8 cellular contexts compared by ENCODE assay signal in genomic region chr11:78022397-78023396, GRCh38. TPM values are rescaled to one million over a fixed set of nuclear protein-coding genes. Genes with fewer than 3 reads are reported as not detected.
DNase-seq lines count a peak whose midpoint lies in the region; ATAC-seq and TF ChIP-seq lines count a peak whose summit lies in the region.

TSS of gene KCTD14 (minus strand) at chr11:78023276. CDS start at chr11:78023249, 27 bp downstream.

- DNase-seq in HT-29 (ENCODE audit: low spot score), result peak; percentile 57
- DNase-seq in right atrium auricular region (ENCODE audit: low spot score), result no peak
- no peak for DNase-seq in OCI-M2 (lab: John Stamatoyannopoulos, UW; ENCODE audit: unreplicated experiment)
- no peak for DNase-seq in activated CD4-positive, alpha-beta T cell treated with anti-CD3 and anti-CD28 coated beads, Interleukin-2, amount 10 ng/mL, durations not matched to agents 24 days and 14 days
- no peak for DNase-seq in activated naive CD4-positive, alpha-beta T cell treated with anti-CD3 and anti-CD28 coated beads, Interleukin-2, amount 10 ng/mL, durations not matched to agents 7 days and 5 days

- H3K27ac ChIP-seq in VCaP (peak within 1 kb of the TSS; percentile 60; the same call in 1 of the 2 replicates), right atrium auricular region (no peak within 1 kb of the TSS), skin epidermis (peak within 1 kb of the TSS in 10 of 21 experiments; percentile 0 to 86 (median 56))

- TF ChIP-seq CTCF in VCaP (conservative IDR thresholded peaks at IDR 0.05) (no peak), right atrium auricular region (IDR thresholded peaks at IDR 0.05) (no peak)

- CTCF ChIA-PET in activated naive CD4-positive, alpha-beta T cell treated with anti-CD3 and anti-CD28 coated beads, Interleukin-2, amount 10 ng/mL, durations not matched to agents 7 days and 5 days (lab: Charles Lee), result no interaction called here

- peaks cover 6% of the 10 kb centered on the region for H3K4me1 Mint-ChIP-seq in activated CD4-positive, alpha-beta T cell treated with anti-CD3 and anti-CD28 coated beads, Interleukin-2, amount 10 ng/mL, durations not matched to agents 24 days and 14 days
- peaks cover 2% of the 10 kb centered on the region for H3K4me1 Mint-ChIP-seq in activated naive CD4-positive, alpha-beta T cell treated with anti-CD3 and anti-CD28 coated beads, Interleukin-2, amount 10 ng/mL, durations not matched to agents 7 days and 5 days

- H3K4me3 ChIP-seq in right atrium auricular region, result peak within 1 kb of the TSS; percentile 23 to 52
- peak within 1 kb of the TSS; percentile 20 to 45 (median 33) for H3K4me3 ChIP-seq in skin epidermis

- H3K27me3 ChIP-seq in right atrium auricular region, result no peaks in the 10 kb centered on the region

- no peak within 1 kb of the TSS for H3K27ac Mint-ChIP-seq in activated CD4-positive, alpha-beta T cell treated with anti-CD3 and anti-CD28 coated beads, Interleukin-2, amount 10 ng/mL, durations not matched to agents 24 days and 14 days
- H3K27ac Mint-ChIP-seq in activated naive CD4-positive, alpha-beta T cell treated with anti-CD3 and anti-CD28 coated beads, Interleukin-2, amount 10 ng/mL, durations not matched to agents 7 days and 5 days, result no peak within 1 kb of the TSS

- no peak for ATAC-seq in HG03025 (IDR thresholded peaks at IDR 0.05; ENCODE audit: low FRiP score, unreplicated experiment)

- H3K9me3 ChIP-seq in right atrium auricular region, result no peaks in the 10 kb centered on the region

- H3K9me3 Mint-ChIP-seq in activated CD4-positive, alpha-beta T cell treated with anti-CD3 and anti-CD28 coated beads, Interleukin-2, amount 10 ng/mL, durations not matched to agents 24 days and 14 days, result no peaks in the 10 kb centered on the region
- H3K9me3 Mint-ChIP-seq in activated naive CD4-positive, alpha-beta T cell treated with anti-CD3 and anti-CD28 coated beads, Interleukin-2, amount 10 ng/mL, durations not matched to agents 7 days and 5 days, result no peaks in the 10 kb centered on the region

- H3K36me3 Mint-ChIP-seq in activated CD4-positive, alpha-beta T cell treated with anti-CD3 and anti-CD28 coated beads, Interleukin-2, amount 10 ng/mL, durations not matched to agents 24 days and 14 days (ENCODE audit: low read depth), result no peaks in the 10 kb centered on the region
- H3K36me3 Mint-ChIP-seq in activated naive CD4-positive, alpha-beta T cell treated with anti-CD3 and anti-CD28 coated beads, Interleukin-2, amount 10 ng/mL, durations not matched to agents 7 days and 5 days, result no peaks in the 10 kb centered on the region

- peaks cover 0 to 8% of the 10 kb centered on the region in 2 donors for H3K4me1 ChIP-seq in right atrium auricular region

- H3K27me3 Mint-ChIP-seq in activated CD4-positive, alpha-beta T cell treated with anti-CD3 and anti-CD28 coated beads, Interleukin-2, amount 10 ng/mL, durations not matched to agents 24 days and 14 days, result peaks cover 19% of the 10 kb centered on the region
- peaks cover 34% of the 10 kb centered on the region for H3K27me3 Mint-ChIP-seq in activated naive CD4-positive, alpha-beta T cell treated with anti-CD3 and anti-CD28 coated beads, Interleukin-2, amount 10 ng/mL, durations not matched to agents 7 days and 5 days

- H3K4me3 Mint-ChIP-seq in activated CD4-positive, alpha-beta T cell treated with anti-CD3 and anti-CD28 coated beads, Interleukin-2, amount 10 ng/mL, durations not matched to agents 24 days and 14 days, result no peak within 1 kb of the TSS
- no peak within 1 kb of the TSS for H3K4me3 Mint-ChIP-seq in activated naive CD4-positive, alpha-beta T cell treated with anti-CD3 and anti-CD28 coated beads, Interleukin-2, amount 10 ng/mL, durations not matched to agents 7 days and 5 days

- no peaks in the 10 kb centered on the region for H3K36me3 ChIP-seq in right atrium auricular region

- intact Hi-C loops in activated CD4-positive, alpha-beta T cell treated with anti-CD3 and anti-CD28 coated beads, Interleukin-2, amount 10 ng/mL, durations not matched to agents 24 days and 14 days (cut with micrococcal nuclease), result no loop called here

RNA-seq across cellular contexts. Expression of gene KCTD14, which starts in this region (rescaled TPM):
- total RNA-seq in HT-29 (2014; rRNA removed; shearing (Covaris generic)), result 6.2 and 6.3 TPM in 2 replicates
- 1 to 10 TPM in 1 of 2 donors, under 1 TPM in 1; 0.59 to 3.6 TPM for total RNA-seq in right atrium auricular region
- 0.35 TPM in 1 of 2 replicates, not detected in the other for total RNA-seq in activated CD4-positive, alpha-beta T cell treated with anti-CD3 and anti-CD28 coated beads, Interleukin-2, amount 10 ng/mL, durations not matched to agents 24 days and 14 days
